In the genomic region with DNA sequence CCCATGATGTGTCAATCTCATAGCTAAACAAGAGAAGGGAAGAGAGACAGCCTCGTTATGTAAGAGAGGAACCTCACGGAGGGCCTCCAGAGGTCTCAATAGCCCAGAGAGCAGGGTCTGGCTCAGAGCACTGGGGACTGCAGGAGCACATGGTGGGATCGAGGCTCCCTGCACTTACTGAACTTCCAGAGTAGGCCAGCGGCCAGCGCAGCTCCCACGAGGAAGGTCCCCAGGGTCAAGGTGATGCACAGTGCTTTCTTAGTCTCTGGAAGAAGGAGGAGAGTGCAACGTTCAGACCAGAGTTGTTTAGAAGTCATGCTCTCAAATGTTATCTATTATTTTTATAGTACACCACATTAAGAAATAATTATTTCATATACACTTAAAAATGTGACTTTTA, we compare ENCODE assay signal across 21 cellular contexts. TPM values are rescaled to one million over a fixed set of nuclear protein-coding genes. Genes with fewer than 3 reads are reported as not detected.
"Had no signal": no experiment of that assay in that cellular context is flagged by ENCODE, and none has a peak within 500 bp of the region (broad histone marks: within the 10 kb centered on the region; RNA-seq: fewer than 3 reads in every experiment).

No MANE protein-coding gene starts in this region.

- H3K4me3 ChIP-seq: MG63, SJSA1, SK-N-MC had no signal

- DNase-seq: KBM-7, MG63, NCI-H1092, NCI-H1105 treated with DMSO at 0.1 percent for 48 hours, NCI-H1417 treated with DMSO at 0.1 percent for 48 hours, NCI-H187, NCI-H2029, NCI-H2081 treated with DMSO at 0.1 percent for 48 hours, NCI-H2171, NCI-H226, NCI-H446, NCI-H510A, NCI-H524 treated with DMSO at 0.1 percent for 48 hours, NCI-H69, NCI-H774, Right ventricle myocardium superior, RPMI8226, SIG-M5 had no signal

- H3K27ac ChIP-seq: SJSA1, SK-N-MC had no signal

- H3K27me3 ChIP-seq: MG63, SJSA1 had no signal

- H3K9me3 ChIP-seq: MG63, SJSA1 had no signal

- H3K36me3 ChIP-seq: MG63, SJSA1 had no signal

RNA-seq across cellular contexts. Expression of a gene that starts 18.6 kb away (rescaled TPM):
- total RNA-seq: LHCN-M2, Right ventricle myocardium superior, SJSA1 had no signal
